Comparison of ENCODE assay signal across 25 cellular contexts in genomic region chr5:55800924-55801323, GRCh38. TPM values are rescaled to one million over a fixed set of nuclear protein-coding genes. Genes with fewer than 3 reads are reported as not detected.
DNase-seq lines count a peak whose midpoint lies in the region; ATAC-seq, FAIRE-seq and TF ChIP-seq lines count a peak whose summit lies in the region.
"Had no signal": no experiment of that assay in that cellular context is flagged by ENCODE, and none has a peak within 500 bp of the region (broad histone marks: within the 10 kb centered on the region; RNA-seq: fewer than 3 reads in every experiment).

No MANE protein-coding gene starts in this region.

- CTCF ChIA-PET in GM12878 (lab: Yijun Ruan, JAX), result no interaction called here

- RAD21 ChIA-PET in GM12878 (lab: Charles Lee; ENCODE audit: unreplicated experiment), result interaction anchor here (0.6 to 0.8 kb wide), 2 partner anchors 40 to 191 kb away, joined by 3 read pairs; no protein-coding TSS in a partner anchor

- H3K4me3 ChIP-seq in DND-41 (ENCODE audit: low read depth in 1 of 2, low read length in 2 of 2), result no peak overlapping the region
- H3K4me3 ChIP-seq in GM12878, result no peak overlapping the region
- no peak overlapping the region for H3K4me3 ChIP-seq in tibial nerve
- H3K4me3 ChIP-seq: A549; BLaER1 treated with 17β-estradiol and CSF1 and Interleukin-3, amounts not matched to agents 10 nM and 100 nM; HAP-1 had no signal

- FAIRE-seq in GM12878 (lab: Jason Lieb, UNC), result no peak
- FAIRE-seq: A549, G401.6, GM12892, H54 had no signal

- H3K27me3 ChIP-seq in DND-41 (ENCODE audit: insufficient read depth, low read length, poor library complexity) (no peaks in the 10 kb centered on the region), GM12878 (replicated peaks in 1 of 2; ENCODE audit: control insufficient read depth in 2 of 2, insufficient read depth in 2 of 2, low read length in 1 of 2) (no peaks in the 10 kb centered on the region), tibial nerve (no peaks in the 10 kb centered on the region)
- H3K27me3 ChIP-seq: BE2C; BLaER1 treated with 17β-estradiol and CSF1 and Interleukin-3, amounts not matched to agents 10 nM and 100 nM had no signal

- intact Hi-C loops in GM12878 (cut with micrococcal nuclease; ENCODE audit: unreplicated experiment), result no loop called here

- TF ChIP-seq RAD21 in GM12878 (IDR thresholded peaks at IDR 0.05; ENCODE audit: insufficient read depth, low read depth, low read length), result no peak

- ATAC-seq in DND-41 (ENCODE audit: insufficient read depth, low read depth) (peak; percentile 50; the same call in 1 of the 3 replicates), T-helper 17 cell (peak; percentile 72), GM12878 (no peak), HG03378 (IDR thresholded peaks at IDR 0.05; ENCODE audit: unreplicated experiment) (no peak)
- ATAC-seq: A549 had no signal

- TF ChIP-seq CTCF in DND-41 (IDR thresholded peaks at IDR 0.05; ENCODE audit: borderline replicate concordance, extremely low read depth, low read length, poor library complexity, severe bottlenecking) (no peak), GM12878 (IDR thresholded peaks at IDR 0.05 in 2 of 3, conservative IDR thresholded peaks at IDR 0.05 in 1 of 3; ENCODE audit: control insufficient read depth in 2 of 3, extremely low read depth in 1 of 3, insufficient read depth in 1 of 3, low read depth in 3 of 3, low read length in 3 of 3) (no peak), GM10266 (IDR thresholded peaks at IDR 0.05; ENCODE audit: control insufficient read depth, insufficient read depth, low read depth, missing control alignments) (no peak), tibial nerve (IDR thresholded peaks at IDR 0.05) (no peak)

- H3K4me2 ChIP-seq in DND-41 (ENCODE audit: insufficient read depth, low read length) (no peak overlapping the region), GM12878 (ENCODE audit: control insufficient read depth, insufficient read depth) (no peak overlapping the region)
- H3K4me2 ChIP-seq: A549 had no signal

- H3K27ac ChIP-seq in DND-41 (ENCODE audit: low read length), result no peak overlapping the region
- H3K27ac ChIP-seq in GM12878 (ENCODE audit: control insufficient read depth, insufficient read depth), result no peak overlapping the region
- no peak overlapping the region for H3K27ac ChIP-seq in tibial nerve
- H3K27ac ChIP-seq: A549; BLaER1 treated with 17β-estradiol and CSF1 and Interleukin-3, amounts not matched to agents 10 nM and 100 nM had no signal

- H3K9ac ChIP-seq in DND-41 (ENCODE audit: low read depth, low read length) (no peak overlapping the region), GM12878 (ENCODE audit: control insufficient read depth, insufficient read depth, low read length) (no peak overlapping the region)
- H3K9ac ChIP-seq: BLaER1 treated with 17β-estradiol and CSF1 and Interleukin-3, amounts not matched to agents 10 nM and 100 nM had no signal

- H3K9me3 ChIP-seq in DND-41 (ENCODE audit: insufficient read depth, low read length, severe bottlenecking) (no peaks in the 10 kb centered on the region), T-helper 17 cell (ENCODE audit: control insufficient read depth, low read length, poor library complexity, severe bottlenecking) (no peaks in the 10 kb centered on the region), GM12878 (replicated peaks; ENCODE audit: control insufficient read depth, insufficient read depth, low read length) (no peaks in the 10 kb centered on the region), tibial nerve (no peaks in the 10 kb centered on the region)
- H3K9me3 ChIP-seq: A549; BE2C; BLaER1 treated with 17β-estradiol and CSF1 and Interleukin-3, amounts not matched to agents 10 nM and 100 nM; HAP-1 had no signal

- H3K79me2 ChIP-seq in DND-41 (ENCODE audit: insufficient read depth, low read length) (no peaks in the 10 kb centered on the region), GM12878 (ENCODE audit: control insufficient read depth, insufficient read depth, low read length) (no peaks in the 10 kb centered on the region)

- H2AFZ ChIP-seq in DND-41 (ENCODE audit: low read depth, low read length), result no peak overlapping the region
- no peak overlapping the region for H2AFZ ChIP-seq in GM12878 (ENCODE audit: control insufficient read depth, low read depth, low read length)

- POLR2A ChIA-PET in GM12878 (lab: Charles Lee), result no interaction called here

- no peak overlapping the region for H3K4me3 Mint-ChIP-seq in T-helper 17 cell
- no peak overlapping the region for H3K4me3 Mint-ChIP-seq in immature natural killer cell
- H3K4me3 Mint-ChIP-seq: CD4-positive, alpha-beta T cell; HFFc6 had no signal

- H3K4me1 ChIP-seq in DND-41 (ENCODE audit: insufficient read depth, low read length) (peaks cover 6% of the 10 kb centered on the region; the same call in 1 of the 2 replicates), GM12878 (ENCODE audit: control insufficient read depth, insufficient read depth, low read length) (no peaks in the 10 kb centered on the region), tibial nerve (no peaks in the 10 kb centered on the region)
- H3K4me1 ChIP-seq: A549, BE2C, HAP-1 had no signal

- SMC1A ChIA-PET in GM12878 (lab: Charles Lee; ENCODE audit: uncharacterized antibody, unreplicated experiment), result interaction anchor here (2.0 kb wide), 1 partner anchor 14 kb away, joined by 6 read pairs; no protein-coding TSS in a partner anchor

- H3K36me3 Mint-ChIP-seq in T-helper 17 cell (ENCODE audit: low read depth) (no peaks in the 10 kb centered on the region), immature natural killer cell (no peaks in the 10 kb centered on the region)
- H3K36me3 Mint-ChIP-seq: CD14-positive monocyte had no signal

- TF ChIP-seq POLR2A in GM12878 (IDR thresholded peaks at IDR 0.05; ENCODE audit: low read depth, low read length), result no peak
- TF ChIP-seq POLR2A in tibial nerve (IDR thresholded peaks at IDR 0.05), result no peak

- BruUV-seq in GM12878 (replicated peaks; lab: Mats Ljungman, UMichigan), result no TSS peak

- H3K27ac Mint-ChIP-seq in T-helper 17 cell, result no peak overlapping the region
- no peak overlapping the region for H3K27ac Mint-ChIP-seq in immature natural killer cell
- H3K27ac Mint-ChIP-seq: CD14-positive monocyte; CD4-positive, alpha-beta T cell; HFFc6 had no signal

- H3K36me3 ChIP-seq in DND-41 (ENCODE audit: insufficient read depth, low read length), result no peaks in the 10 kb centered on the region
- no peaks in the 10 kb centered on the region for H3K36me3 ChIP-seq in GM12878 (ENCODE audit: control insufficient read depth in 2 of 2, insufficient read depth in 2 of 2, low read length in 1 of 2)
- H3K36me3 ChIP-seq in tibial nerve, result no peaks in the 10 kb centered on the region
- H3K36me3 ChIP-seq: BE2C; BLaER1 treated with 17β-estradiol and CSF1 and Interleukin-3, amounts not matched to agents 10 nM and 100 nM; HAP-1 had no signal

- DNase-seq in DND-41 (peak; percentile 21), T-helper 17 cell (no peak), GM12878 (ENCODE audit: low read depth, low spot score) (no peak), immature natural killer cell (peak in 2 of 3 donors; percentile 4 to 13), GM10266 (ENCODE audit: extremely low spot score) (no peak), tibial nerve (ENCODE audit: low spot score in 2 of 2) (no peak)
- DNase-seq: 8988T; ACHN; AML-193; BE2C; Calu3; CD4-positive, alpha-beta T cell; COR-L47; DMS53; DMS79 treated with DMSO at 0.1 percent for 48 hours; GOT3; HFFc6 had no signal

- H4K20me1 ChIP-seq in DND-41 (ENCODE audit: insufficient read depth, low read length), result no peaks in the 10 kb centered on the region
- no peaks in the 10 kb centered on the region for H4K20me1 ChIP-seq in GM12878 (ENCODE audit: control insufficient read depth, insufficient read depth)
- H4K20me1 ChIP-seq: BLaER1 treated with 17β-estradiol and CSF1 and Interleukin-3, amounts not matched to agents 10 nM and 100 nM had no signal

- no peaks in the 10 kb centered on the region for H3K4me1 Mint-ChIP-seq in T-helper 17 cell
- H3K4me1 Mint-ChIP-seq in immature natural killer cell, result no peaks in the 10 kb centered on the region
- H3K4me1 Mint-ChIP-seq: CD14-positive monocyte had no signal

- in situ Hi-C loops in GM12878 (cut with MboI), result no loop called here

- H3K27me3 Mint-ChIP-seq in T-helper 17 cell, result no peaks in the 10 kb centered on the region
- H3K27me3 Mint-ChIP-seq in immature natural killer cell (ENCODE audit: low read depth in 3 of 3), result peaks cover 0 to 2% (median 1%) of the 10 kb centered on the region in 3 donors
- H3K27me3 Mint-ChIP-seq: CD4-positive, alpha-beta T cell had no signal

- H3K9me3 Mint-ChIP-seq in immature natural killer cell, result no peaks in the 10 kb centered on the region
- H3K9me3 Mint-ChIP-seq: CD4-positive, alpha-beta T cell; HFFc6 had no signal

- 52% methylated on average over 6 of the region's 6 CpGs for WGBS in GM12878 (ENCODE audit: insufficient coverage, insufficient replicate concordance, low lambda C conversion rate, missing lambda C conversion rate)
- 92 to 93% methylated on average over 6 of the region's 6 CpGs for WGBS in tibial nerve, 2 donors

- TF ChIP-seq EP300 in GM12878 (IDR thresholded peaks at IDR 0.05; ENCODE audit: borderline replicate concordance in 1 of 2, control insufficient read depth in 1 of 2, low read depth in 2 of 2, low read length in 2 of 2) (no peak), tibial nerve (IDR thresholded peaks at IDR 0.05) (no peak)

TF ChIP-seq in GM12878, 131 proteins besides CTCF, POLR2A, EP300 and RAD21 (continues in another document):
- no peak for TF ChIP-seq BRCA1 (IDR thresholded peaks at IDR 0.05; ENCODE audit: low read depth, low read length)

RNA-seq across cellular contexts. Expression of gene IL31RA, which starts 50.2 kb away (rescaled TPM):
- total RNA-seq in T-helper 17 cell (not detected), GM12878 (2014; rRNA removed) (0.11 and 0.28 TPM in 2 replicates), GM12878 (2014; rRNA removed; fragmentation: Illumina TruSeq; extraction: Trizol) (0.13 and 0.14 TPM in 2 replicates), GM12878 (2021) (0.21 and 0.31 TPM in 2 replicates), tibial nerve (under 1 TPM in 1 of 4 donors, not detected in 3; 0.60 TPM)
- total RNA-seq in GM12878 (2013; cell fraction: nucleolus; rRNA removed), result not detected in 2 replicates
- polyA plus RNA-seq in GM12878 (2011; ENCODE audit: low read depth), result 0.12 TPM
- polyA plus RNA-seq in GM12878 (2011; rRNA removed) (0.10 TPM in 2 replicates), GM12878 (2014; fragmentation: Illumina TruSeq; extraction: Trizol) (0.15 and 0.30 TPM in 2 replicates), GM12878 (2014; fragmentation: Nextera tagmentation; extraction: Ambion mirVana) (under 1 TPM; 0.03 to 0.07 TPM), GM12878 (2014; rRNA removed) (0.09 and 0.10 TPM in 2 replicates), GM12878 (2016; fragmentation: Nextera tagmentation; extraction: Ambion mirVana) (not detected), immature natural killer cell (not detected)
- 0.04 TPM in 1 of 2 replicates, not detected in the other for polyA plus RNA-seq in GM12878 (2011; cell fraction: cytosol; rRNA removed)
- polyA plus RNA-seq in GM12878 (2011; cell fraction: nucleus; rRNA removed), result 0.09 and 0.10 TPM in 2 replicates
- polyA plus RNA-seq in GM12878 (2012), result not detected in 2 replicates
- polyA minus RNA-seq in GM12878 (2011; rRNA and poly(A)+ RNA removed), result 0.10 and 0.51 TPM in 2 replicates
- polyA minus RNA-seq in GM12878 (2011; cell fraction: cytosol; rRNA and poly(A)+ RNA removed), result not detected in 2 replicates
- polyA minus RNA-seq in GM12878 (2011; cell fraction: nucleus; rRNA and poly(A)+ RNA removed), result not detected in 2 replicates
- total RNA-seq: CD4-positive, alpha-beta T cell had no signal

Comparison
In these comparisons a context has a peak if more than half of its experiments do, and no peak if none do; other contexts are left out.
1. ATAC-seq: peak in DND-41 (single experiment) and T-helper 17 cell (single experiment); none in GM12878 (single experiment) and HG03378 (single experiment).
2. DNase-seq: peak in DND-41 (single experiment) and immature natural killer cell (2 of 3); none in T-helper 17 cell (0 of 3), GM12878 (single experiment), GM10266 (single experiment) and tibial nerve (0 of 2).